In genomic region chr14:78519863-78520262, GRCh38 we compare ENCODE assay signal across 8 cellular contexts.
DNase-seq lines count a peak whose midpoint lies in the region; ATAC-seq lines count a peak whose summit lies in the region.

No MANE protein-coding gene starts in this region.

- H3K27me3 ChIP-seq in adipocyte (replicated peaks; ENCODE audit: control insufficient read depth, insufficient read depth, low read length): no peaks in the 10 kb centered on the region

- no peaks in the 10 kb centered on the region for H3K9me3 ChIP-seq in adipocyte (ENCODE audit: control insufficient read depth, low read length)

- H3K4me3 ChIP-seq in adipocyte (ENCODE audit: low read length): no peak overlapping the region

- H3K9ac ChIP-seq in adipocyte (ENCODE audit: low read length): no peak overlapping the region

- DNase-seq in EH (ENCODE audit: low read depth) (peak; percentile 23), HT-29 (ENCODE audit: low spot score) (peak; percentile 41), adipocyte (ENCODE audit: low read depth) (peak; percentile 21), left kidney (ENCODE audit: low read depth, low spot score) (peak; percentile 84), activated gamma-delta T cell treated with Interleukin-2 at 50 U/mL for 16 hours (no peak)
- DNase-seq in effector CD4-positive, alpha-beta T cell: no peak

- no peaks in the 10 kb centered on the region for H3K4me1 ChIP-seq in adipocyte (ENCODE audit: control insufficient read depth, insufficient read depth, low read length)

- no peaks in the 10 kb centered on the region for H3K36me3 ChIP-seq in adipocyte (ENCODE audit: control insufficient read depth, insufficient read depth, low read length, severe bottlenecking)

- no peak for ATAC-seq in HG03039 (IDR thresholded peaks at IDR 0.05; ENCODE audit: unreplicated experiment)
- no peak for ATAC-seq in GM18907 (IDR thresholded peaks at IDR 0.05; ENCODE audit: unreplicated experiment)

Comparison
In these comparisons a context has a peak if more than half of its experiments do, and no peak if none do; other contexts are left out.
1. DNase-seq: peak in EH (single experiment), HT-29 (single experiment), adipocyte (single experiment) and left kidney (single experiment); none in activated gamma-delta T cell treated with Interleukin-2 at 50 U/mL for 16 hours (single experiment) and effector CD4-positive, alpha-beta T cell (single experiment).